Comparison of ENCODE assay signal across 8 cellular contexts in the genomic region with DNA sequence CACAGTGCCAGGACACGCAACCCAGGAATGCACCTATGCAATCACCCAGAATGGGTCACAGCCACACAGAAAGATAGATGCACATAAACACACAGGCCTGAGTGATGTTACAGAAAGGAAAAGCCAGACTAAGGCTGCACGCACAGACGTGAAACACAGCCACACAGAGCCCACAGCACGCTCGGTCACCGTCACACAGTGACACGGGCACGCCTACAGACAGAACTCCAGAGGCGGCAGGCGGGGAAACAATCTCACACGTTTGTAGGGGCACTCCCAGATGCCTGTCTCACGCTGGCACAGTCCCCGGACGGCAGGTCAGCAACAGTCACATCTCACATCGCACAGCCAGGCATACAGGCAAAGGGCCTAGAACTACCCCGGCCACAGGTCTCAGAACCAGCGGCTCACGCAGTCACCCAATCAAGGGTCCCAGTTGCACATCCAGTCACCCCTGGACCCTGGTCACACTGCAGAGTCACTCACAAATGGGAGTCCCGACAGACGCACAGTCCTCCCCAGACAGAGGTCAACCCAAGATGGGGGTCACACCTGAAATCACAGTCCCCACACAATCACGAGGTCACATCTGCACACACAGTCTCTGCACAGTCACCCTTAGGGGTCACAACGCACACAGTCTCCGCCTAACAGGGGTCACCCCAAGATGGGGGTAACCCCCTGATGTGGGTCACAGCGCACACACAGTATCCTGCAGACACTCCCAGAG. TPM values are rescaled to one million over a fixed set of nuclear protein-coding genes. Genes with fewer than 3 reads are reported as not detected.
DNase-seq lines count a peak whose midpoint lies in the region; TF ChIP-seq lines count a peak whose summit lies in the region.

No MANE protein-coding gene starts in this region.

- peaks cover 9% of the 10 kb centered on the region for H3K27me3 Mint-ChIP-seq in nephron progenitor cell (ENCODE audit: low read depth, poor library complexity)

- H3K9me3 ChIP-seq in HEK293 (ENCODE audit: control insufficient read depth, insufficient read depth, low read depth, low read length) (no peaks in the 10 kb centered on the region), esophagus muscularis mucosa (no peaks in the 10 kb centered on the region), suprapubic skin (no peaks in the 10 kb centered on the region)

- 4% methylated on average over 9 of the region's 24 CpGs for WGBS in esophagus muscularis mucosa
- 3% methylated on average over 15 of the region's 24 CpGs for WGBS in suprapubic skin

- peak overlapping the region; percentile 84; the same call in 1 of the 2 replicates for H3K27ac ChIP-seq in HEK293 (ENCODE audit: extremely low read depth, low read depth, low read length)
- peak overlapping the region; percentile 87 to 96 (median 91) for H3K27ac ChIP-seq in esophagus muscularis mucosa (replicated peaks in 1 of 4)
- peak overlapping the region; percentile 86 for H3K27ac ChIP-seq in suprapubic skin

- no peaks in the 10 kb centered on the region for H3K27me3 ChIP-seq in esophagus muscularis mucosa
- no peaks in the 10 kb centered on the region for H3K27me3 ChIP-seq in suprapubic skin

- H3K36me3 ChIP-seq in HEK293 (ENCODE audit: control insufficient read depth in 2 of 2, insufficient read depth in 1 of 2, low read length in 2 of 2) (peaks cover 0 to 11% of the 10 kb centered on the region in 2 experiments; a peak in 2 of 3 replicates), esophagus muscularis mucosa (peaks cover 0 to 7% (median 2%) of the 10 kb centered on the region in 4 donors), suprapubic skin (no peaks in the 10 kb centered on the region)

- peak; percentile 62 for DNase-seq in NCI-H460 (ENCODE audit: extremely low read depth, low read depth)
- peak; percentile 61 for DNase-seq in activated T-cell treated with anti-CD3 and anti-CD28 coated beads, Interleukin-2, amount 50 U/mL, for 1 hour
- no peak for DNase-seq in esophagus muscularis mucosa (ENCODE audit: extremely low spot score)
- DNase-seq in nephron progenitor cell: peak; percentile 34
- peak; percentile 84 to 86 for DNase-seq in suprapubic skin (ENCODE audit: low spot score in 2 of 2)
- DNase-seq in NCI-H1105 treated with DMSO at 0.1 percent for 48 hours (lab: John Stamatoyannopoulos, UW): no peak

- H3K4me1 Mint-ChIP-seq in nephron progenitor cell: peaks cover 67% of the 10 kb centered on the region

- H3K4me1 ChIP-seq in HEK293 (ENCODE audit: control insufficient read depth, insufficient read depth, low read length) (no peaks in the 10 kb centered on the region), esophagus muscularis mucosa (peaks cover 59 to 71% (median 70%) of the 10 kb centered on the region in 4 donors), suprapubic skin (peaks cover 51% of the 10 kb centered on the region)

- peaks cover 7% of the 10 kb centered on the region for H3K9me3 Mint-ChIP-seq in nephron progenitor cell

- TF ChIP-seq EP300 in esophagus muscularis mucosa (IDR thresholded peaks at IDR 0.05): no peak
- no peak for TF ChIP-seq EP300 in suprapubic skin (IDR thresholded peaks at IDR 0.05)

- peak overlapping the region; percentile 98 for H3K27ac Mint-ChIP-seq in nephron progenitor cell

- H3K4me3 ChIP-seq in GM08714 (ENCODE audit: low read length) (peak overlapping the region; percentile 73), HEK293 (ENCODE audit: low read depth, low read length) (peak overlapping the region; percentile 74), esophagus muscularis mucosa (peak overlapping the region; percentile 63 to 82 (median 79)), suprapubic skin (peak overlapping the region; percentile 63)

- intact Hi-C loops in esophagus muscularis mucosa (cut with DNase I): loop anchor here (2.0 kb wide), 1 partner anchor 192 kb away; no protein-coding TSS in a partner anchor

- CTCF ChIA-PET in HEK293 (lab: Yijun Ruan, JAX): interaction anchor here (2.8 kb wide), 1 partner anchor 53 kb away, joined by 6 read pairs; no protein-coding TSS in a partner anchor

- peaks cover 37% of the 10 kb centered on the region for H3K36me3 Mint-ChIP-seq in nephron progenitor cell (ENCODE audit: low read depth)

- TF ChIP-seq POLR2A in esophagus muscularis mucosa (IDR thresholded peaks at IDR 0.05; ENCODE audit: low read depth) (peak; percentile 20), suprapubic skin (IDR thresholded peaks at IDR 0.05) (peak in 1 of 2 donors; percentile 45)

- peak overlapping the region; percentile 93 for H3K4me3 Mint-ChIP-seq in nephron progenitor cell

- POLR2A ChIA-PET in HEK293 (lab: Yijun Ruan, JAX): interaction anchor here (0.8 to 2.0 kb wide), 4 partner anchors 14 to 192 kb away, joined by 3 to 9 read pairs (median 4); no protein-coding TSS in a partner anchor

- no peak for TF ChIP-seq CTCF in HEK293 (tag by site-specific recombination; IDR thresholded peaks at IDR 0.05)
- no peak for TF ChIP-seq CTCF in esophagus muscularis mucosa (IDR thresholded peaks at IDR 0.05)
- TF ChIP-seq CTCF in nephron progenitor cell (IDR thresholded peaks at IDR 0.05): no peak
- TF ChIP-seq CTCF in suprapubic skin (IDR thresholded peaks at IDR 0.05): no peak

TF ChIP-seq in HEK293, 187 proteins besides CTCF, POLR2A, EP300 and RAD21 (continues in another document):
- TF ChIP-seq, protein P1, sequence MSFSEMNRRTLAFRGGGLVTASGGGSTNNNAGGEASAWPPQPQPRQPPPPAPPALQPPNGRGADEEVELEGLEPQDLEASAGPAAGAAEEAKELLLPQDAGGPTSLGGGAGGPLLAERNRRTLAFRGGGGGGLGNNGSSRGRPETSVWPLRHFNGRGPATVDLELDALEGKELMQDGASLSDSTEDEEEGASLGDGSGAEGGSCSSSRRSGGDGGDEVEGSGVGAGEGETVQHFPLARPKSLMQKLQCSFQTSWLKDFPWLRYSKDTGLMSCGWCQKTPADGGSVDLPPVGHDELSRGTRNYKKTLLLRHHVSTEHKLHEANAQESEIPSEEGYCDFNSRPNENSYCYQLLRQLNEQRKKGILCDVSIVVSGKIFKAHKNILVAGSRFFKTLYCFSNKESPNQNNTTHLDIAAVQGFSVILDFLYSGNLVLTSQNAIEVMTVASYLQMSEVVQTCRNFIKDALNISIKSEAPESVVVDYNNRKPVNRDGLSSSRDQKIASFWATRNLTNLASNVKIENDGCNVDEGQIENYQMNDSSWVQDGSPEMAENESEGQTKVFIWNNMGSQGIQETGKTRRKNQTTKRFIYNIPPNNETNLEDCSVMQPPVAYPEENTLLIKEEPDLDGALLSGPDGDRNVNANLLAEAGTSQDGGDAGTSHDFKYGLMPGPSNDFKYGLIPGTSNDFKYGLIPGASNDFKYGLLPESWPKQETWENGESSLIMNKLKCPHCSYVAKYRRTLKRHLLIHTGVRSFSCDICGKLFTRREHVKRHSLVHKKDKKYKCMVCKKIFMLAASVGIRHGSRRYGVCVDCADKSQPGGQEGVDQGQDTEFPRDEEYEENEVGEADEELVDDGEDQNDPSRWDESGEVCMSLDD (tag by site-specific recombination; IDR thresholded peaks at IDR 0.05): peak; percentile 87
- TF ChIP-seq ZNF510 (tag by site-specific recombination; IDR thresholded peaks at IDR 0.05; ENCODE audit: insufficient replicate concordance) (no peak), OSR2 (tag by site-specific recombination; IDR thresholded peaks at IDR 0.05) (no peak), ZNF529 (tag by site-specific recombination; IDR thresholded peaks at IDR 0.05; ENCODE audit: insufficient replicate concordance) (no peak), TCF7L2 (IDR thresholded peaks at IDR 0.05; ENCODE audit: borderline replicate concordance, low read depth, low read length) (no peak), ZNF626 (tag by site-specific recombination; IDR thresholded peaks at IDR 0.05) (no peak), ZNF747 (tag by site-specific recombination; IDR thresholded peaks at IDR 0.05) (no peak), RBAK (tag by site-specific recombination; IDR thresholded peaks at IDR 0.05) (no peak), ZNF658 (tag by site-specific recombination; IDR thresholded peaks at IDR 0.05) (no peak), ZNF146 (tag by site-specific recombination; IDR thresholded peaks at IDR 0.05) (no peak)
- TF ChIP-seq, protein P2, sequence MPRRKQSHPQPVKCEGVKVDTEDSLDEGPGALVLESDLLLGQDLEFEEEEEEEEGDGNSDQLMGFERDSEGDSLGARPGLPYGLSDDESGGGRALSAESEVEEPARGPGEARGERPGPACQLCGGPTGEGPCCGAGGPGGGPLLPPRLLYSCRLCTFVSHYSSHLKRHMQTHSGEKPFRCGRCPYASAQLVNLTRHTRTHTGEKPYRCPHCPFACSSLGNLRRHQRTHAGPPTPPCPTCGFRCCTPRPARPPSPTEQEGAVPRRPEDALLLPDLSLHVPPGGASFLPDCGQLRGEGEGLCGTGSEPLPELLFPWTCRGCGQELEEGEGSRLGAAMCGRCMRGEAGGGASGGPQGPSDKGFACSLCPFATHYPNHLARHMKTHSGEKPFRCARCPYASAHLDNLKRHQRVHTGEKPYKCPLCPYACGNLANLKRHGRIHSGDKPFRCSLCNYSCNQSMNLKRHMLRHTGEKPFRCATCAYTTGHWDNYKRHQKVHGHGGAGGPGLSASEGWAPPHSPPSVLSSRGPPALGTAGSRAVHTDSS (tag by site-specific recombination; IDR thresholded peaks at IDR 0.05): no peak
- TF ChIP-seq, protein P3, sequence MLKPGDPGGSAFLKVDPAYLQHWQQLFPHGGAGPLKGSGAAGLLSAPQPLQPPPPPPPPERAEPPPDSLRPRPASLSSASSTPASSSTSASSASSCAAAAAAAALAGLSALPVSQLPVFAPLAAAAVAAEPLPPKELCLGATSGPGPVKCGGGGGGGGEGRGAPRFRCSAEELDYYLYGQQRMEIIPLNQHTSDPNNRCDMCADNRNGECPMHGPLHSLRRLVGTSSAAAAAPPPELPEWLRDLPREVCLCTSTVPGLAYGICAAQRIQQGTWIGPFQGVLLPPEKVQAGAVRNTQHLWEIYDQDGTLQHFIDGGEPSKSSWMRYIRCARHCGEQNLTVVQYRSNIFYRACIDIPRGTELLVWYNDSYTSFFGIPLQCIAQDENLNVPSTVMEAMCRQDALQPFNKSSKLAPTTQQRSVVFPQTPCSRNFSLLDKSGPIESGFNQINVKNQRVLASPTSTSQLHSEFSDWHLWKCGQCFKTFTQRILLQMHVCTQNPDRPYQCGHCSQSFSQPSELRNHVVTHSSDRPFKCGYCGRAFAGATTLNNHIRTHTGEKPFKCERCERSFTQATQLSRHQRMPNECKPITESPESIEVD (tag by site-specific recombination; IDR thresholded peaks at IDR 0.05): no peak

RNA-seq across cellular contexts. Expression of a gene that starts 0.8 kb away (rescaled TPM):
- total RNA-seq in NCI-H460 (2014; rRNA removed; shearing (Covaris generic)): 13.9 and 19.0 TPM in 2 replicates
- 7.6 and 9.3 TPM in 2 replicates for polyA plus RNA-seq in NCI-H460 (2014; cell fraction: nucleus; rRNA removed)
- total RNA-seq in esophagus muscularis mucosa: 10 to 100 TPM; 14.1 to 40.9 (median 28.7) TPM
- total RNA-seq in suprapubic skin: 10 to 100 TPM; 11.2 to 26.0 (median 15.8) TPM

RNA-seq across cellular contexts. Expression of a gene that starts 23.3 kb away (rescaled TPM):
- total RNA-seq in NCI-H460 (2014; rRNA removed; shearing (Covaris generic)): not detected in 2 replicates
- polyA plus RNA-seq in NCI-H460 (2014; cell fraction: nucleus; rRNA removed): not detected in 2 replicates
- total RNA-seq in esophagus muscularis mucosa (not detected), suprapubic skin (not detected)

Comparison
In these comparisons a context has a peak if more than half of its experiments do, and no peak if none do; other contexts are left out.
1. DNase-seq: peak in NCI-H460 (single experiment), activated T-cell treated with anti-CD3 and anti-CD28 coated beads, Interleukin-2, amount 50 U/mL, for 1 hour (single experiment), nephron progenitor cell (single experiment) and suprapubic skin (2 of 2); none in esophagus muscularis mucosa (single experiment) and NCI-H1105 treated with DMSO at 0.1 percent for 48 hours (single experiment).
2. Peak in every context shown above with its lines, with median percentiles within 50 percentile points of each other: H3K4me3 ChIP-seq and H3K27ac ChIP-seq.